ENCODE assay signal across 22 cellular contexts in genomic region chr16:4008116-4008515, GRCh38.
DNase-seq lines count a peak whose midpoint lies in the region; ATAC-seq, FAIRE-seq and TF ChIP-seq lines count a peak whose summit lies in the region.
"Had no signal": no experiment of that assay in that cellular context is flagged by ENCODE, and none has a peak within 500 bp of the region (broad histone marks: within the 10 kb centered on the region; RNA-seq: fewer than 3 reads in every experiment).

No MANE protein-coding gene starts in this region.

- no peak overlapping the region for H2AFZ ChIP-seq in GM23338
- H2AFZ ChIP-seq in IMR-90 (replicated peaks; ENCODE audit: low read length, poor library complexity), result no peak overlapping the region
- H2AFZ ChIP-seq: GM23248 had no signal

- peak overlapping the region; percentile 66; the same call in 1 of the 2 replicates for H3K27ac Mint-ChIP-seq in GM23338
- H3K27ac Mint-ChIP-seq in stimulated activated memory B cell treated with anti-CD40 and anti-IgM and Interleukin-4, amounts not matched to agents 10 μg/mL and 1 μg/mL and 100 μg/mL, for 72 hours, result no peak overlapping the region
- H3K27ac Mint-ChIP-seq: B cell; CD4-positive, CD25-positive, alpha-beta regulatory T cell; CD8-positive, alpha-beta T cell had no signal

- no peaks in the 10 kb centered on the region for H3K79me2 ChIP-seq in GM23338 (replicated peaks; ENCODE audit: insufficient read depth)

- H3K56ac ChIP-seq in IMR-90 (ENCODE audit: extremely low read depth, insufficient read depth, low read length), result no peak overlapping the region

- H3F3A ChIP-seq in GM23338 (replicated peaks; ENCODE audit: low read depth), result no peaks in the 10 kb centered on the region; the same call in 1 of the 2 replicates

- H3K4me3 Mint-ChIP-seq in GM23338, result no peak overlapping the region
- no peak overlapping the region for H3K4me3 Mint-ChIP-seq in stimulated activated memory B cell treated with anti-CD40 and anti-IgM and Interleukin-4, amounts not matched to agents 10 μg/mL and 1 μg/mL and 100 μg/mL, for 72 hours
- H3K4me3 Mint-ChIP-seq: B cell; CD4-positive, CD25-positive, alpha-beta regulatory T cell; CD8-positive, alpha-beta T cell had no signal

- no peaks in the 10 kb centered on the region; the same call in 2 of the 3 replicates for H3K36me3 Mint-ChIP-seq in GM23338 (ENCODE audit: low read depth)
- H3K36me3 Mint-ChIP-seq in stimulated activated memory B cell treated with anti-CD40 and anti-IgM and Interleukin-4, amounts not matched to agents 10 μg/mL and 1 μg/mL and 100 μg/mL, for 72 hours, result no peaks in the 10 kb centered on the region
- H3K36me3 Mint-ChIP-seq: CD4-positive, CD25-positive, alpha-beta regulatory T cell had no signal

- H3K4me1 ChIP-seq in GM23338 (ENCODE audit: insufficient read depth) (peaks cover 46% of the 10 kb centered on the region), IMR-90 (ENCODE audit: control insufficient read depth, insufficient read depth, low read length) (peaks cover 17% of the 10 kb centered on the region), kidney (ENCODE audit: control insufficient read depth in 1 of 2, insufficient read depth in 1 of 2, low read depth in 1 of 2, low read length in 2 of 2) (peaks cover 14 to 19% of the 10 kb centered on the region in 2 donors)

- no peaks in the 10 kb centered on the region for H3K36me3 ChIP-seq in GM23338 (ENCODE audit: insufficient read depth)
- H3K36me3 ChIP-seq in IMR-90 (ENCODE audit: control insufficient read depth, insufficient read depth, low read length), result 0 out of 2 replicates have a peak, but pooled peaks cover 2% of the 10 kb centered on the region
- H3K36me3 ChIP-seq in kidney (ENCODE audit: control insufficient read depth in 1 of 2, insufficient read depth in 2 of 2, low read length in 2 of 2), result no peaks in the 10 kb centered on the region

- H3K9ac ChIP-seq in IMR-90 (ENCODE audit: low read depth, low read length) (no peak overlapping the region), kidney (ENCODE audit: low read length in 2 of 2) (no peak overlapping the region)
- H3K9ac ChIP-seq: BLaER1, GM23248 had no signal

- H3K4ac ChIP-seq in IMR-90 (ENCODE audit: low read depth, low read length), result no peak overlapping the region

- H2BK15ac ChIP-seq in IMR-90 (ENCODE audit: low read depth, low read length), result no peak overlapping the region

- no CpG with 5 or more reads among the region's 5 CpGs for WGBS in IMR-90 (ENCODE audit: extremely low coverage in 2 of 2, insufficient read length in 1 of 2), 2 experiments

- H3K4me1 Mint-ChIP-seq in GM23338, result peaks cover 45% of the 10 kb centered on the region
- no peaks in the 10 kb centered on the region for H3K4me1 Mint-ChIP-seq in stimulated activated memory B cell treated with anti-CD40 and anti-IgM and Interleukin-4, amounts not matched to agents 10 μg/mL and 1 μg/mL and 100 μg/mL, for 72 hours
- H3K4me1 Mint-ChIP-seq: B cell; CD4-positive, CD25-positive, alpha-beta regulatory T cell had no signal

- H3K4me2 ChIP-seq in GM23338 (peak overlapping the region; percentile 40; the same call in 1 of the 2 replicates), IMR-90 (ENCODE audit: low read depth, low read length) (no peak overlapping the region)
- H3K4me2 ChIP-seq: BLaER1 had no signal

- no peak overlapping the region for H4K5ac ChIP-seq in IMR-90 (ENCODE audit: low read depth, low read length)

- no peak overlapping the region for H2BK20ac ChIP-seq in IMR-90 (ENCODE audit: low read depth, low read length)

- H2BK120ac ChIP-seq in IMR-90 (ENCODE audit: low read depth, low read length), result 0 out of 2 replicates have a peak overlapping the region, but pooled peaks have one; percentile 32

- CTCF ChIA-PET in IMR-90 (lab: Yijun Ruan, JAX), result no interaction called here

- TF ChIP-seq CTCF in GM23338 (conservative IDR thresholded peaks at IDR 0.05; ENCODE audit: low read depth in 2 of 2) (no peak), IMR-90 (conservative IDR thresholded peaks at IDR 0.05; ENCODE audit: low read depth, low read length) (no peak), kidney (IDR thresholded peaks at IDR 0.05; ENCODE audit: borderline replicate concordance, extremely low read depth, insufficient read depth) (no peak)

- H2AK9ac ChIP-seq in IMR-90 (replicated peaks; ENCODE audit: low read depth, low read length, poor library complexity), result no peak overlapping the region

- DNase-seq in GM23338 (ENCODE audit: low spot score) (no peak), IMR-90 (no peak), kidney (peak; percentile 11), SK-N-DZ (ENCODE audit: low spot score) (no peak)
- no peak for DNase-seq in activated CD4-positive, alpha-beta T cell treated with anti-CD3 and anti-CD28 coated beads, Interleukin-2, amount 50 U/mL, for 1 hour
- DNase-seq: CD4-positive, CD25-positive, alpha-beta regulatory T cell; CD8-positive, alpha-beta T cell; DMS 273 treated with DMSO at 0.1 percent for 48 hours; DMS79; EL; GDM1; GM23248; HCEC 1CT had no signal

- H2AK5ac ChIP-seq in IMR-90 (ENCODE audit: low read depth, low read length), result peak overlapping the region; percentile 61; the same call in 1 of the 2 replicates

- no peaks in the 10 kb centered on the region for H3K9me3 Mint-ChIP-seq in GM23338
- H3K9me3 Mint-ChIP-seq in stimulated activated memory B cell treated with anti-CD40 and anti-IgM and Interleukin-4, amounts not matched to agents 10 μg/mL and 1 μg/mL and 100 μg/mL, for 72 hours, result no peaks in the 10 kb centered on the region
- H3K9me3 Mint-ChIP-seq: CD4-positive, CD25-positive, alpha-beta regulatory T cell; CD8-positive, alpha-beta T cell had no signal

- no peak for FAIRE-seq in kidney (lab: Jason Lieb, UNC)
- FAIRE-seq: A204.1, D721Med, GM12878, GM19239 had no signal

- no peak overlapping the region for H2BK5ac ChIP-seq in IMR-90 (ENCODE audit: low read depth, low read length, poor library complexity, severe bottlenecking)

- no peak overlapping the region for H4K91ac ChIP-seq in IMR-90 (ENCODE audit: insufficient read depth, low read depth, low read length)

- no peaks in the 10 kb centered on the region for H3K9me3 ChIP-seq in IMR-90 (ENCODE audit: control insufficient read depth, insufficient read depth, low read length)
- H3K9me3 ChIP-seq in kidney (ENCODE audit: control insufficient read depth in 1 of 2, low read length in 2 of 2), result no peaks in the 10 kb centered on the region
- H3K9me3 ChIP-seq: BLaER1 had no signal

- no peaks in the 10 kb centered on the region for H3K9me2 ChIP-seq in GM23338 (ENCODE audit: insufficient read depth)

- no peak overlapping the region for H3K23ac ChIP-seq in IMR-90 (ENCODE audit: low read depth, low read length)

- BruUV-seq in IMR-90 (replicated peaks; lab: Mats Ljungman, UMichigan), result no TSS peak

- H3K27me3 ChIP-seq in GM23338 (ENCODE audit: insufficient read depth) (no peaks in the 10 kb centered on the region), IMR-90 (ENCODE audit: control insufficient read depth, insufficient read depth, low read length) (no peaks in the 10 kb centered on the region)
- H3K27me3 ChIP-seq: BLaER1 had no signal

- peaks cover 42 to 96% of the 10 kb centered on the region in 2 experiments for H3K79me1 ChIP-seq in IMR-90 (ENCODE audit: low read depth in 1 of 2, low read length in 2 of 2)

- H4K20me1 ChIP-seq in GM23338 (replicated peaks; ENCODE audit: insufficient read depth) (no peaks in the 10 kb centered on the region), IMR-90 (ENCODE audit: insufficient read depth, low read length) (no peaks in the 10 kb centered on the region)

- H4K8ac ChIP-seq in IMR-90 (ENCODE audit: low read depth in 2 of 2, low read length in 2 of 2), result no peak overlapping the region

- dilution Hi-C loops in IMR-90 (cut with HindIII; ENCODE audit: low sequenced_read_pairs, unreplicated experiment), result no loop called here

- in situ Hi-C loops in IMR-90 (cut with MboI; ENCODE audit: low sequenced_read_pairs), result no loop called here

- peaks cover 26% of the 10 kb centered on the region for H3K9me1 ChIP-seq in IMR-90 (ENCODE audit: insufficient read depth, low read length)

- intact Hi-C loops in IMR-90 (cut with micrococcal nuclease), result no loop called here
- intact Hi-C loops in kidney (cut with DNase I), result no loop called here

- H3K4me3 ChIP-seq in GM23338 (0 out of 2 replicates have a peak overlapping the region, but pooled peaks have one; percentile 5), IMR-90 (ENCODE audit: insufficient read depth, low read depth, low read length) (no peak overlapping the region), kidney (ENCODE audit: low read length in 2 of 2) (no peak overlapping the region)
- H3K4me3 ChIP-seq: BLaER1, GM12878, GM23248 had no signal

- ATAC-seq in GM23338, result no peak
- ATAC-seq in IMR-90 (ENCODE audit: low read depth), result no peak
- no peak for ATAC-seq in stimulated activated memory B cell treated with anti-CD40 and anti-IgM and Interleukin-4, amounts not matched to agents 10 μg/mL and 1 μg/mL and 100 μg/mL, for 72 hours
- ATAC-seq: CD8-positive, alpha-beta T cell; GM12878 had no signal

- no peak overlapping the region for H3K18ac ChIP-seq in IMR-90 (ENCODE audit: low read depth, low read length)

- H3K14ac ChIP-seq in IMR-90 (replicated peaks; ENCODE audit: low read depth, low read length), result no peak overlapping the region

- no peak for TF ChIP-seq RAD21 in IMR-90 (IDR thresholded peaks at IDR 0.05; ENCODE audit: low read length)

- POLR2A ChIA-PET in IMR-90 (lab: Charles Lee; ENCODE audit: unreplicated experiment), result no interaction called here

- peaks cover 4% of the 10 kb centered on the region for H3K27me3 Mint-ChIP-seq in GM23338 (ENCODE audit: insufficient read depth, low read depth, poor library complexity)
- peaks cover 24% of the 10 kb centered on the region for H3K27me3 Mint-ChIP-seq in stimulated activated memory B cell treated with anti-CD40 and anti-IgM and Interleukin-4, amounts not matched to agents 10 μg/mL and 1 μg/mL and 100 μg/mL, for 72 hours
- H3K27me3 Mint-ChIP-seq: B cell; CD4-positive, CD25-positive, alpha-beta regulatory T cell had no signal

- TF ChIP-seq POLR2A in IMR-90 (IDR thresholded peaks at IDR 0.05; ENCODE audit: low read depth, low read length), result no peak

- peak overlapping the region; percentile 50; the same call in 1 of the 2 replicates for H3K27ac ChIP-seq in GM23338 (ENCODE audit: low read depth)
- no peak overlapping the region for H3K27ac ChIP-seq in IMR-90 (ENCODE audit: insufficient read depth, low read length)
- no peak overlapping the region for H3K27ac ChIP-seq in kidney (ENCODE audit: low read depth in 2 of 2, low read length in 2 of 2)
- H3K27ac ChIP-seq: 22Rv1, BLaER1, C4-2B, GM23248 had no signal

TF ChIP-seq in GM23338, 12 proteins besides CTCF, POLR2A, EP300 and RAD21 (continues in another document):
- TF ChIP-seq POLR2AphosphoS5 (IDR thresholded peaks at IDR 0.05; ENCODE audit: low read depth) (no peak), JUNB (IDR thresholded peaks at IDR 0.05; ENCODE audit: unreplicated experiment) (no peak), ZNF114 (CRISPR knock-in tag; IDR thresholded peaks at IDR 0.05) (no peak), NANOG (IDR thresholded peaks at IDR 0.05; ENCODE audit: borderline replicate concordance) (peak; percentile 23; the same call in 1 of the 2 replicates)

TF ChIP-seq in IMR-90, 13 proteins besides CTCF, POLR2A, EP300 and RAD21:
- TF ChIP-seq NFE2L2 (IDR thresholded peaks at IDR 0.05; ENCODE audit: low read depth, low read length), result no peak
- TF ChIP-seq MAZ (IDR thresholded peaks at IDR 0.05; ENCODE audit: borderline replicate concordance, low read depth, low read length), result no peak
